In genomic region chr11:103109818-103110388, GRCh38 we compare ENCODE assay signal across 8 cellular contexts. TPM values are rescaled to one million over a fixed set of nuclear protein-coding genes. Genes with fewer than 3 reads are reported as not detected.
DNase-seq lines count a peak whose midpoint lies in the region; ATAC-seq and TF ChIP-seq lines count a peak whose summit lies in the region.

No MANE protein-coding gene starts in this region.

- ATAC-seq in activated naive CD8-positive, alpha-beta T cell treated with anti-CD3 and anti-CD28 coated beads, Interleukin-2, amount 50 U/mL, for 24 hours = peak; percentile 4
- ATAC-seq in stimulated activated effector memory CD8-positive, alpha-beta T cell treated with anti-CD3 and anti-CD28 coated beads, Interleukin-12 subunit alpha, Interleukin-12 subunit beta, amount 100 ng/mL, for 72 hours = peak; percentile 53

- H3K4me1 Mint-ChIP-seq in activated naive CD8-positive, alpha-beta T cell treated with anti-CD3 and anti-CD28 coated beads, Interleukin-2, amount 50 U/mL, for 24 hours = peaks cover 16% of the 10 kb centered on the region
- H3K4me1 Mint-ChIP-seq in stimulated activated effector memory CD8-positive, alpha-beta T cell treated with anti-CD3 and anti-CD28 coated beads, Interleukin-12 subunit alpha, Interleukin-12 subunit beta, amount 100 ng/mL, for 72 hours = peaks cover 13% of the 10 kb centered on the region

- no peaks in the 10 kb centered on the region for H3K9me3 ChIP-seq in iPS-18c (ENCODE audit: control insufficient read depth, insufficient read depth, low read length)

- H3K27me3 ChIP-seq in HL-60 (ENCODE audit: insufficient read depth, poor library complexity, severe bottlenecking) = no peaks in the 10 kb centered on the region

- H3K4me3 Mint-ChIP-seq in activated naive CD8-positive, alpha-beta T cell treated with anti-CD3 and anti-CD28 coated beads, Interleukin-2, amount 50 U/mL, for 24 hours = peak overlapping the region; percentile 86
- peak overlapping the region; percentile 96 for H3K4me3 Mint-ChIP-seq in stimulated activated effector memory CD8-positive, alpha-beta T cell treated with anti-CD3 and anti-CD28 coated beads, Interleukin-12 subunit alpha, Interleukin-12 subunit beta, amount 100 ng/mL, for 72 hours

- H3K27me3 Mint-ChIP-seq in activated naive CD8-positive, alpha-beta T cell treated with anti-CD3 and anti-CD28 coated beads, Interleukin-2, amount 50 U/mL, for 24 hours = no peaks in the 10 kb centered on the region

- H3K9me3 Mint-ChIP-seq in activated naive CD8-positive, alpha-beta T cell treated with anti-CD3 and anti-CD28 coated beads, Interleukin-2, amount 50 U/mL, for 24 hours = no peaks in the 10 kb centered on the region
- H3K9me3 Mint-ChIP-seq in stimulated activated effector memory CD8-positive, alpha-beta T cell treated with anti-CD3 and anti-CD28 coated beads, Interleukin-12 subunit alpha, Interleukin-12 subunit beta, amount 100 ng/mL, for 72 hours = no peaks in the 10 kb centered on the region

- TF ChIP-seq CTCF in HL-60 (IDR thresholded peaks at IDR 0.05; ENCODE audit: insufficient read depth, low read length) = no peak

- H3K4me3 ChIP-seq in HL-60 (replicated peaks; ENCODE audit: insufficient read depth, low read length) (peak overlapping the region; percentile 76), iPS-18c (ENCODE audit: insufficient read depth, low read depth, low read length) (peak overlapping the region; percentile 59)

- no peaks in the 10 kb centered on the region for H3K36me3 Mint-ChIP-seq in activated naive CD8-positive, alpha-beta T cell treated with anti-CD3 and anti-CD28 coated beads, Interleukin-2, amount 50 U/mL, for 24 hours (ENCODE audit: low read depth)
- H3K36me3 Mint-ChIP-seq in stimulated activated effector memory CD8-positive, alpha-beta T cell treated with anti-CD3 and anti-CD28 coated beads, Interleukin-12 subunit alpha, Interleukin-12 subunit beta, amount 100 ng/mL, for 72 hours = peaks cover 8% of the 10 kb centered on the region

- peak; percentile 6 for DNase-seq in activated CD4-positive, alpha-beta T cell treated with anti-CD3 and anti-CD28 coated beads for 48 hours
- DNase-seq in activated CD4-positive, alpha-beta T cell treated with anti-CD3 and anti-CD28 coated beads, Interleukin-2, amount 50 U/mL, for 1 hour = no peak
- no peak for DNase-seq in HL-60 (ENCODE audit: low read depth in 1 of 2, low spot score in 1 of 2)
- peak; percentile 15 for DNase-seq in activated naive CD8-positive, alpha-beta T cell treated with anti-CD3 and anti-CD28 coated beads, Interleukin-2, amount 50 U/mL, for 24 hours
- DNase-seq in stimulated activated effector memory CD8-positive, alpha-beta T cell treated with anti-CD3 and anti-CD28 coated beads, Interleukin-12 subunit alpha, Interleukin-12 subunit beta, amount 100 ng/mL, for 72 hours (ENCODE audit: low spot score in 2 of 2) = no peak
- no peak for DNase-seq in mucosa of gallbladder (ENCODE audit: low spot score)
- no peak for DNase-seq in stimulated activated CD4-positive, alpha-beta T cell treated with anti-CD3 and anti-CD28 coated beads, Interleukin-4, amount 100 ng/mL, for 1 hour

- peak overlapping the region; percentile 82 for H3K27ac Mint-ChIP-seq in activated naive CD8-positive, alpha-beta T cell treated with anti-CD3 and anti-CD28 coated beads, Interleukin-2, amount 50 U/mL, for 24 hours
- peak overlapping the region; percentile 97 for H3K27ac Mint-ChIP-seq in stimulated activated effector memory CD8-positive, alpha-beta T cell treated with anti-CD3 and anti-CD28 coated beads, Interleukin-12 subunit alpha, Interleukin-12 subunit beta, amount 100 ng/mL, for 72 hours

- peak overlapping the region; percentile 46 for H3K27ac ChIP-seq in HL-60 (replicated peaks)

RNA-seq across cellular contexts. Expression of gene DYNC2H1, which starts 0.7 kb away (rescaled TPM):
- total RNA-seq in mucosa of gallbladder = 24.2 TPM

RNA-seq across cellular contexts. Expression of gene DCUN1D5, which starts 17.9 kb away (rescaled TPM):
- total RNA-seq in mucosa of gallbladder = 14.0 TPM

Comparison
In these comparisons a context has a peak if more than half of its experiments do, and no peak if none do; other contexts are left out.
1. DNase-seq: peak in activated CD4-positive, alpha-beta T cell treated with anti-CD3 and anti-CD28 coated beads for 48 hours (single experiment) and activated naive CD8-positive, alpha-beta T cell treated with anti-CD3 and anti-CD28 coated beads, Interleukin-2, amount 50 U/mL, for 24 hours (single experiment); none in activated CD4-positive, alpha-beta T cell treated with anti-CD3 and anti-CD28 coated beads, Interleukin-2, amount 50 U/mL, for 1 hour (single experiment), HL-60 (0 of 2), stimulated activated effector memory CD8-positive, alpha-beta T cell treated with anti-CD3 and anti-CD28 coated beads, Interleukin-12 subunit alpha, Interleukin-12 subunit beta, amount 100 ng/mL, for 72 hours (0 of 2), mucosa of gallbladder (single experiment) and stimulated activated CD4-positive, alpha-beta T cell treated with anti-CD3 and anti-CD28 coated beads, Interleukin-4, amount 100 ng/mL, for 1 hour (single experiment).